2 cellular contexts compared by ENCODE assay signal in the genomic region with DNA sequence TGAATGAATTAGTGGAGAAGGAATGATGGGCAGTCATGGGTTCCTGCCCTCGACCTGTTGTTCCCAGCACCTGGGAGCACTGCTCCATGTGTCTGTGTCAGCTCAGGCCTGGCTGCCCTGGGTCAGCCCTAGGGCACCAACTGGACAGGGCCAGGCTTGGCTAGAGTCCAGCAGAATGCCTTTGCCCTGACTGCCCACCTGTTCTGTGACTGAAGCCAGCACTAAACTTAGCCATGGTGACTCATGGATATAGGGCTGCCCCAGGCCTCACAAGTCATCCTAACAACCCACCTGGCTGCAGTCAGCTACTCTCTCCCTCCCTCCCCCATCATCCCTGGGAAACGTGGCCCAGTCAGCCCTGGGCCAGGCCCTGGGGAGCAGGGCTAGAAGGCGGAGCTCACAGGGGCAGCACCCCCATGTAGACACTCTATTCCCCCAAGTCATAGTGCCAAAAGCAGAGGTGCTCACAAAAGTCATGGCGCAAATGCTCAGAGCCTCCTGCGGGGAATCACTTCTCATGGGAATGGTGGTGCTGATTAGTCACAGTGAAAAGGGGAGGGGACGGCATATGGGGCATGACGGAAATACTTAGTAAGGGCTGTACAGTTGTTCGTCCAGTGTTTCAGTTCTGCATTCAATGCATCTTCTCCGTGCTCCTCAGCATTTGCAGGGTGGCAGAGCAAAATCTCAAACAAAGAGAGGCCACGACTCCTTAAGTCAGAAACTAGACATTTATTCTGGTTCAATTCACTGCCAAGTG.
TF ChIP-seq lines count a peak whose summit lies in the region.

No MANE protein-coding gene starts in this region.

TF ChIP-seq in HEK293, 187 proteins besides CTCF, POLR2A, EP300 and RAD21 (continued from another document):
- TF ChIP-seq, protein P1, sequence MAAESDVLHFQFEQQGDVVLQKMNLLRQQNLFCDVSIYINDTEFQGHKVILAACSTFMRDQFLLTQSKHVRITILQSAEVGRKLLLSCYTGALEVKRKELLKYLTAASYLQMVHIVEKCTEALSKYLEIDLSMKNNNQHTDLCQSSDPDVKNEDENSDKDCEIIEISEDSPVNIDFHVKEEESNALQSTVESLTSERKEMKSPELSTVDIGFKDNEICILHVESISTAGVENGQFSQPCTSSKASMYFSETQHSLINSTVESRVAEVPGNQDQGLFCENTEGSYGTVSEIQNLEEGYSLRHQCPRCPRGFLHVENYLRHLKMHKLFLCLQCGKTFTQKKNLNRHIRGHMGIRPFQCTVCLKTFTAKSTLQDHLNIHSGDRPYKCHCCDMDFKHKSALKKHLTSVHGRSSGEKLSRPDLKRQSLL (tag by site-specific recombination; IDR thresholded peaks at IDR 0.05), result no peak
- TF ChIP-seq HOXD13 (CRISPR knock-in tag; IDR thresholded peaks at IDR 0.05; ENCODE audit: borderline replicate concordance), result no peak
- no peak for TF ChIP-seq ZNF660 (tag by site-specific recombination; IDR thresholded peaks at IDR 0.05)
- no peak for TF ChIP-seq ZNF174 (tag by site-specific recombination; IDR thresholded peaks at IDR 0.05)
- no peak for TF ChIP-seq GLIS1 (tag by site-specific recombination; IDR thresholded peaks at IDR 0.05)
- no peak for TF ChIP-seq ZNF670 (tag by site-specific recombination; IDR thresholded peaks at IDR 0.05; ENCODE audit: low read depth)
- TF ChIP-seq ZNF837 (tag by site-specific recombination; IDR thresholded peaks at IDR 0.05), result no peak
- TF ChIP-seq ZNF214 (tag by site-specific recombination; IDR thresholded peaks at IDR 0.05; ENCODE audit: borderline replicate concordance), result no peak
- TF ChIP-seq ZFHX2 (tag by site-specific recombination; conservative IDR thresholded peaks at IDR 0.05), result peak; percentile 46
- TF ChIP-seq ZNF521 (tag by site-specific recombination; IDR thresholded peaks at IDR 0.05), result no peak
- TF ChIP-seq EGR2 (tag by site-specific recombination; IDR thresholded peaks at IDR 0.05; ENCODE audit: low read depth), result peak; percentile 38; the same call in 1 of the 2 replicates
- TF ChIP-seq HOXC10 (CRISPR knock-in tag; IDR thresholded peaks at IDR 0.05), result no peak
- no peak for TF ChIP-seq ZSCAN16 (tag by site-specific recombination; IDR thresholded peaks at IDR 0.05)
- no peak for TF ChIP-seq ZNF433 (tag by site-specific recombination; IDR thresholded peaks at IDR 0.05; ENCODE audit: low read depth)
- TF ChIP-seq SCRT2 (tag by site-specific recombination; IDR thresholded peaks at IDR 0.05), result peak; percentile 71
- TF ChIP-seq, protein P2, sequence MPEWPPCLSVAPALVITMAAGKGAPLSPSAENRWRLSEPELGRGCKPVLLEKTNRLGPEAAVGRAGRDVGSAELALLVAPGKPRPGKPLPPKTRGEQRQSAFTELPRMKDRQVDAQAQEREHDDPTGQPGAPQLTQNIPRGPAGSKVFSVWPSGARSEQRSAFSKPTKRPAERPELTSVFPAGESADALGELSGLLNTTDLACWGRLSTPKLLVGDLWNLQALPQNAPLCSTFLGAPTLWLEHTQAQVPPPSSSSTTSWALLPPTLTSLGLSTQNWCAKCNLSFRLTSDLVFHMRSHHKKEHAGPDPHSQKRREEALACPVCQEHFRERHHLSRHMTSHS (tag by site-specific recombination; IDR thresholded peaks at IDR 0.05), result no peak
- TF ChIP-seq ZNF501 (tag by site-specific recombination; IDR thresholded peaks at IDR 0.05), result no peak
- no peak for TF ChIP-seq ZNF132 (tag by site-specific recombination; IDR thresholded peaks at IDR 0.05; ENCODE audit: borderline replicate concordance)
- no peak for TF ChIP-seq ZNF239 (tag by site-specific recombination; IDR thresholded peaks at IDR 0.05)
- TF ChIP-seq ZNF426 (tag by site-specific recombination; IDR thresholded peaks at IDR 0.05), result no peak
- TF ChIP-seq ZNF221 (tag by site-specific recombination; IDR thresholded peaks at IDR 0.05; ENCODE audit: borderline replicate concordance), result no peak
- TF ChIP-seq, protein P3, sequence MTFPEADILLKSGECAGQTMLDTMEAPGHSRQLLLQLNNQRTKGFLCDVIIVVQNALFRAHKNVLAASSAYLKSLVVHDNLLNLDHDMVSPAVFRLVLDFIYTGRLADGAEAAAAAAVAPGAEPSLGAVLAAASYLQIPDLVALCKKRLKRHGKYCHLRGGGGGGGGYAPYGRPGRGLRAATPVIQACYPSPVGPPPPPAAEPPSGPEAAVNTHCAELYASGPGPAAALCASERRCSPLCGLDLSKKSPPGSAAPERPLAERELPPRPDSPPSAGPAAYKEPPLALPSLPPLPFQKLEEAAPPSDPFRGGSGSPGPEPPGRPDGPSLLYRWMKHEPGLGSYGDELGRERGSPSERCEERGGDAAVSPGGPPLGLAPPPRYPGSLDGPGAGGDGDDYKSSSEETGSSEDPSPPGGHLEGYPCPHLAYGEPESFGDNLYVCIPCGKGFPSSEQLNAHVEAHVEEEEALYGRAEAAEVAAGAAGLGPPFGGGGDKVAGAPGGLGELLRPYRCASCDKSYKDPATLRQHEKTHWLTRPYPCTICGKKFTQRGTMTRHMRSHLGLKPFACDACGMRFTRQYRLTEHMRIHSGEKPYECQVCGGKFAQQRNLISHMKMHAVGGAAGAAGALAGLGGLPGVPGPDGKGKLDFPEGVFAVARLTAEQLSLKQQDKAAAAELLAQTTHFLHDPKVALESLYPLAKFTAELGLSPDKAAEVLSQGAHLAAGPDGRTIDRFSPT (tag by site-specific recombination; IDR thresholded peaks at IDR 0.05), result no peak
- TF ChIP-seq, protein P4, sequence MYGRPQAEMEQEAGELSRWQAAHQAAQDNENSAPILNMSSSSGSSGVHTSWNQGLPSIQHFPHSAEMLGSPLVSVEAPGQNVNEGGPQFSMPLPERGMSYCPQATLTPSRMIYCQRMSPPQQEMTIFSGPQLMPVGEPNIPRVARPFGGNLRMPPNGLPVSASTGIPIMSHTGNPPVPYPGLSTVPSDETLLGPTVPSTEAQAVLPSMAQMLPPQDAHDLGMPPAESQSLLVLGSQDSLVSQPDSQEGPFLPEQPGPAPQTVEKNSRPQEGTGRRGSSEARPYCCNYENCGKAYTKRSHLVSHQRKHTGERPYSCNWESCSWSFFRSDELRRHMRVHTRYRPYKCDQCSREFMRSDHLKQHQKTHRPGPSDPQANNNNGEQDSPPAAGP (tag by site-specific recombination; IDR thresholded peaks at IDR 0.05), result 0 out of 2 replicates have a peak, but pooled peaks have one; percentile 18

TF ChIP-seq in SK-N-SH, 30 proteins besides CTCF, POLR2A, EP300 and RAD21 (continued from another document):
- TF ChIP-seq, protein P5, sequence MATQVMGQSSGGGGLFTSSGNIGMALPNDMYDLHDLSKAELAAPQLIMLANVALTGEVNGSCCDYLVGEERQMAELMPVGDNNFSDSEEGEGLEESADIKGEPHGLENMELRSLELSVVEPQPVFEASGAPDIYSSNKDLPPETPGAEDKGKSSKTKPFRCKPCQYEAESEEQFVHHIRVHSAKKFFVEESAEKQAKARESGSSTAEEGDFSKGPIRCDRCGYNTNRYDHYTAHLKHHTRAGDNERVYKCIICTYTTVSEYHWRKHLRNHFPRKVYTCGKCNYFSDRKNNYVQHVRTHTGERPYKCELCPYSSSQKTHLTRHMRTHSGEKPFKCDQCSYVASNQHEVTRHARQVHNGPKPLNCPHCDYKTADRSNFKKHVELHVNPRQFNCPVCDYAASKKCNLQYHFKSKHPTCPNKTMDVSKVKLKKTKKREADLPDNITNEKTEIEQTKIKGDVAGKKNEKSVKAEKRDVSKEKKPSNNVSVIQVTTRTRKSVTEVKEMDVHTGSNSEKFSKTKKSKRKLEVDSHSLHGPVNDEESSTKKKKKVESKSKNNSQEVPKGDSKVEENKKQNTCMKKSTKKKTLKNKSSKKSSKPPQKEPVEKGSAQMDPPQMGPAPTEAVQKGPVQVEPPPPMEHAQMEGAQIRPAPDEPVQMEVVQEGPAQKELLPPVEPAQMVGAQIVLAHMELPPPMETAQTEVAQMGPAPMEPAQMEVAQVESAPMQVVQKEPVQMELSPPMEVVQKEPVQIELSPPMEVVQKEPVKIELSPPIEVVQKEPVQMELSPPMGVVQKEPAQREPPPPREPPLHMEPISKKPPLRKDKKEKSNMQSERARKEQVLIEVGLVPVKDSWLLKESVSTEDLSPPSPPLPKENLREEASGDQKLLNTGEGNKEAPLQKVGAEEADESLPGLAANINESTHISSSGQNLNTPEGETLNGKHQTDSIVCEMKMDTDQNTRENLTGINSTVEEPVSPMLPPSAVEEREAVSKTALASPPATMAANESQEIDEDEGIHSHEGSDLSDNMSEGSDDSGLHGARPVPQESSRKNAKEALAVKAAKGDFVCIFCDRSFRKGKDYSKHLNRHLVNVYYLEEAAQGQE (IDR thresholded peaks at IDR 0.05; ENCODE audit: low read depth, low read length), result no peak
- TF ChIP-seq, protein P6, sequence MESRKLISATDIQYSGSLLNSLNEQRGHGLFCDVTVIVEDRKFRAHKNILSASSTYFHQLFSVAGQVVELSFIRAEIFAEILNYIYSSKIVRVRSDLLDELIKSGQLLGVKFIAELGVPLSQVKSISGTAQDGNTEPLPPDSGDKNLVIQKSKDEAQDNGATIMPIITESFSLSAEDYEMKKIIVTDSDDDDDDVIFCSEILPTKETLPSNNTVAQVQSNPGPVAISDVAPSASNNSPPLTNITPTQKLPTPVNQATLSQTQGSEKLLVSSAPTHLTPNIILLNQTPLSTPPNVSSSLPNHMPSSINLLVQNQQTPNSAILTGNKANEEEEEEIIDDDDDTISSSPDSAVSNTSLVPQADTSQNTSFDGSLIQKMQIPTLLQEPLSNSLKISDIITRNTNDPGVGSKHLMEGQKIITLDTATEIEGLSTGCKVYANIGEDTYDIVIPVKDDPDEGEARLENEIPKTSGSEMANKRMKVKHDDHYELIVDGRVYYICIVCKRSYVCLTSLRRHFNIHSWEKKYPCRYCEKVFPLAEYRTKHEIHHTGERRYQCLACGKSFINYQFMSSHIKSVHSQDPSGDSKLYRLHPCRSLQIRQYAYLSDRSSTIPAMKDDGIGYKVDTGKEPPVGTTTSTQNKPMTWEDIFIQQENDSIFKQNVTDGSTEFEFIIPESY (IDR thresholded peaks at IDR 0.05; ENCODE audit: borderline replicate concordance, low read depth), result no peak
- TF ChIP-seq, protein P7, sequence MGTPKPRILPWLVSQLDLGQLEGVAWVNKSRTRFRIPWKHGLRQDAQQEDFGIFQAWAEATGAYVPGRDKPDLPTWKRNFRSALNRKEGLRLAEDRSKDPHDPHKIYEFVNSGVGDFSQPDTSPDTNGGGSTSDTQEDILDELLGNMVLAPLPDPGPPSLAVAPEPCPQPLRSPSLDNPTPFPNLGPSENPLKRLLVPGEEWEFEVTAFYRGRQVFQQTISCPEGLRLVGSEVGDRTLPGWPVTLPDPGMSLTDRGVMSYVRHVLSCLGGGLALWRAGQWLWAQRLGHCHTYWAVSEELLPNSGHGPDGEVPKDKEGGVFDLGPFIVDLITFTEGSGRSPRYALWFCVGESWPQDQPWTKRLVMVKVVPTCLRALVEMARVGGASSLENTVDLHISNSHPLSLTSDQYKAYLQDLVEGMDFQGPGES (IDR thresholded peaks at IDR 0.05; ENCODE audit: low read depth, low read length), result no peak
- TF ChIP-seq MXI1 (IDR thresholded peaks at IDR 0.05; ENCODE audit: low read depth, low read length) (no peak), GATA2 (CRISPR knock-in tag; IDR thresholded peaks at IDR 0.05) (no peak), NFIC (IDR thresholded peaks at IDR 0.05; ENCODE audit: borderline replicate concordance) (no peak), FOXJ3 (CRISPR knock-in tag; IDR thresholded peaks at IDR 0.05) (no peak), JUND (IDR thresholded peaks at IDR 0.05) (no peak), RXRA (IDR thresholded peaks at IDR 0.05; ENCODE audit: borderline replicate concordance, low read depth) (no peak), FOSL2 (IDR thresholded peaks at IDR 0.05; ENCODE audit: borderline replicate concordance, low read depth) (no peak)
- TF ChIP-seq, protein P8, sequence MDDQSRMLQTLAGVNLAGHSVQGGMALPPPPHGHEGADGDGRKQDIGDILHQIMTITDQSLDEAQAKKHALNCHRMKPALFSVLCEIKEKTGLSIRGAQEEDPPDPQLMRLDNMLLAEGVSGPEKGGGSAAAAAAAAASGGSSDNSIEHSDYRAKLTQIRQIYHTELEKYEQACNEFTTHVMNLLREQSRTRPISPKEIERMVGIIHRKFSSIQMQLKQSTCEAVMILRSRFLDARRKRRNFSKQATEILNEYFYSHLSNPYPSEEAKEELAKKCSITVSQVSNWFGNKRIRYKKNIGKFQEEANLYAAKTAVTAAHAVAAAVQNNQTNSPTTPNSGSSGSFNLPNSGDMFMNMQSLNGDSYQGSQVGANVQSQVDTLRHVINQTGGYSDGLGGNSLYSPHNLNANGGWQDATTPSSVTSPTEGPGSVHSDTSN (IDR thresholded peaks at IDR 0.05), result no peak
